ENCODE assay signal across 8 cellular contexts in genomic region chr2:181891966-181892794, GRCh38. TPM values are rescaled to one million over a fixed set of nuclear protein-coding genes. Genes with fewer than 3 reads are reported as not detected.
DNase-seq lines count a peak whose midpoint lies in the region; ATAC-seq and TF ChIP-seq lines count a peak whose summit lies in the region.

No MANE protein-coding gene starts in this region.

- TF ChIP-seq POLR2A in GM19193 (IDR thresholded peaks at IDR 0.05; ENCODE audit: extremely low read depth, insufficient read depth, insufficient read length) = peak; percentile 41

- WGBS in mesodermal cell (ENCODE audit: insufficient coverage in 2 of 2), 2 experiments = 0% methylated on average over 41 to 68 of the region's 83 CpGs

- no peak for TF ChIP-seq CTCF in CD14-positive monocyte (IDR thresholded peaks at IDR 0.05)

- H3K36me3 ChIP-seq in mesodermal cell (ENCODE audit: control insufficient read depth, insufficient read depth, low read length) = peaks cover 20% of the 10 kb centered on the region

- peak overlapping the region; percentile 86 for H3K27ac ChIP-seq in mesodermal cell (ENCODE audit: low read depth, low read length, severe bottlenecking)

- H3K4me1 Mint-ChIP-seq in CD14-positive monocyte = peaks cover 40% of the 10 kb centered on the region
- peaks cover 12 to 34% of the 10 kb centered on the region in 2 donors for H3K4me1 Mint-ChIP-seq in effector memory CD8-positive, alpha-beta T cell (ENCODE audit: low read depth in 2 of 2)

- no peaks in the 10 kb centered on the region for H3K27me3 Mint-ChIP-seq in CD14-positive monocyte (ENCODE audit: low read depth in 3 of 3)
- peaks cover 30 to 34% of the 10 kb centered on the region in 2 donors for H3K27me3 Mint-ChIP-seq in effector memory CD8-positive, alpha-beta T cell

- peak overlapping the region; percentile 97 to 99 (median 98) for H3K27ac Mint-ChIP-seq in CD14-positive monocyte
- peak overlapping the region; percentile 91 to 93 for H3K27ac Mint-ChIP-seq in effector memory CD8-positive, alpha-beta T cell

- H3K4me1 ChIP-seq in mesodermal cell (ENCODE audit: control insufficient read depth, insufficient read depth, low read length, poor library complexity, severe bottlenecking) = peaks cover 23% of the 10 kb centered on the region

- H3K4me3 ChIP-seq in mesodermal cell (ENCODE audit: extremely low read depth, insufficient read depth, low read length, poor library complexity, severe bottlenecking) = peak overlapping the region; percentile 86

- no peaks in the 10 kb centered on the region for H3K9me3 ChIP-seq in mesodermal cell (ENCODE audit: control insufficient read depth, low read length)

- intact Hi-C loops in CD14-positive monocyte (cut with micrococcal nuclease) = loop anchor here (5.0 to 10.0 kb wide), 3 partner anchors 40 to 823 kb away; partner anchors contain the start of gene DNAJC10 (in 1 of the 2)

- no peaks in the 10 kb centered on the region for H3K9me3 Mint-ChIP-seq in CD14-positive monocyte
- H3K9me3 Mint-ChIP-seq in effector memory CD8-positive, alpha-beta T cell = no peaks in the 10 kb centered on the region

- DNase-seq in CD14-positive monocyte (ENCODE audit: low spot score) = peak; percentile 65
- peak; percentile 92 for DNase-seq in NCI-H748 (lab: John Stamatoyannopoulos, UW; ENCODE audit: unreplicated experiment)
- DNase-seq in activated CD8-positive, alpha-beta memory T cell treated with anti-CD3 and anti-CD28 coated beads for 24 hours = peak; percentile 85
- peak; percentile 48 to 53 (median 51) for DNase-seq in effector memory CD8-positive, alpha-beta T cell
- DNase-seq in stimulated activated CD8-positive, alpha-beta memory T cell treated with anti-CD3 and anti-CD28 coated beads, Interleukin-2, amount 100 ng/mL, for 48 hours (ENCODE audit: low read depth in 2 of 2) = peak; percentile 42 to 49

- peak; percentile 66 for ATAC-seq in HG03378 (IDR thresholded peaks at IDR 0.05; ENCODE audit: unreplicated experiment)
- ATAC-seq in effector memory CD8-positive, alpha-beta T cell (replicated peaks) = peak; percentile 67

- H3K36me3 Mint-ChIP-seq in CD14-positive monocyte = peaks cover 19 to 20% of the 10 kb centered on the region in 2 donors
- H3K36me3 Mint-ChIP-seq in effector memory CD8-positive, alpha-beta T cell (ENCODE audit: insufficient read depth) = no peaks in the 10 kb centered on the region

- peak overlapping the region; percentile 97 to 99 for H3K4me3 Mint-ChIP-seq in CD14-positive monocyte
- peak overlapping the region; percentile 98 for H3K4me3 Mint-ChIP-seq in effector memory CD8-positive, alpha-beta T cell

RNA-seq across cellular contexts. Expression of gene ITPRID2, which starts 0.7 kb away (rescaled TPM):
- polyA plus RNA-seq in CD14-positive monocyte = 10 to 100 TPM; 17.9 to 23.0 TPM
- polyA plus RNA-seq in mesodermal cell (2013, experiment 1 of 2) = 126 TPM
- polyA plus RNA-seq in mesodermal cell (2013, experiment 2 of 2) = 120 TPM

Comparison
In these comparisons a context has a peak if more than half of its experiments do, and no peak if none do; other contexts are left out.
1. Peak in every context shown above with its lines: DNase-seq, ATAC-seq, H3K4me3 ChIP-seq and H3K27ac ChIP-seq.